Comparison of ENCODE assay signal across 8 cellular contexts in genomic region chr19:29966594-29967249, GRCh38. TPM values are rescaled to one million over a fixed set of nuclear protein-coding genes. Genes with fewer than 3 reads are reported as not detected.
A peak's percentile ranks its signal among the peaks of the same experiment; 100 is the strongest.
DNase-seq lines count a peak whose midpoint lies in the region; ATAC-seq, FAIRE-seq and TF ChIP-seq lines count a peak whose summit lies in the region.

No MANE protein-coding gene starts in this region.

- TF ChIP-seq CTCF in GM12873 (IDR thresholded peaks at IDR 0.05; ENCODE audit: insufficient read depth, low read depth, low read length, missing control alignments) = peak; percentile 35
- peak; percentile 46 for TF ChIP-seq CTCF in fibroblast of pulmonary artery (IDR thresholded peaks at IDR 0.05; ENCODE audit: low read length, missing control alignments)

- in situ Hi-C loops in ACHN (cut with HindIII; ENCODE audit: low pct_ligation_motif_present, low pct_unique_long_range_greater_than_20kb, low sequenced_read_pairs) = no loop called here

- no peak for FAIRE-seq in HTR-8/SVneo (lab: Jason Lieb, UNC)

- H3K4me3 ChIP-seq in fibroblast of pulmonary artery (replicated peaks; ENCODE audit: low read depth, low read length) = no peak overlapping the region

- ATAC-seq in GM21526 (IDR thresholded peaks at IDR 0.05; ENCODE audit: low FRiP score, unreplicated experiment) = no peak

- peak; percentile 22 for DNase-seq in ACHN
- peak; percentile 6 for DNase-seq in NOMO-1 treated with dmso at 0.1 percent for 144 hours (lab: John Stamatoyannopoulos, UW; ENCODE audit: unreplicated experiment)
- peak; percentile 44 for DNase-seq in fibroblast of pulmonary artery (ENCODE audit: low read depth)
- DNase-seq in HTR-8/SVneo (ENCODE audit: insufficient read length, low spot score) = no peak
- no peak for DNase-seq in inferior parietal cortex (ENCODE audit: extremely low spot score)
- no peak for DNase-seq in mucosa of gallbladder (ENCODE audit: low spot score)

RNA-seq across cellular contexts. Expression of gene URI1, which starts 24.7 kb away (rescaled TPM):
- 42.5 TPM for total RNA-seq in mucosa of gallbladder

Comparison
In these comparisons a context has a peak if more than half of its experiments do, and no peak if none do; other contexts are left out.
1. DNase-seq: peak in ACHN (single experiment), NOMO-1 treated with dmso at 0.1 percent for 144 hours (single experiment) and fibroblast of pulmonary artery (single experiment); none in HTR-8/SVneo (single experiment), inferior parietal cortex (single experiment) and mucosa of gallbladder (single experiment).